23 cellular contexts compared by ENCODE assay signal in the genomic region with DNA sequence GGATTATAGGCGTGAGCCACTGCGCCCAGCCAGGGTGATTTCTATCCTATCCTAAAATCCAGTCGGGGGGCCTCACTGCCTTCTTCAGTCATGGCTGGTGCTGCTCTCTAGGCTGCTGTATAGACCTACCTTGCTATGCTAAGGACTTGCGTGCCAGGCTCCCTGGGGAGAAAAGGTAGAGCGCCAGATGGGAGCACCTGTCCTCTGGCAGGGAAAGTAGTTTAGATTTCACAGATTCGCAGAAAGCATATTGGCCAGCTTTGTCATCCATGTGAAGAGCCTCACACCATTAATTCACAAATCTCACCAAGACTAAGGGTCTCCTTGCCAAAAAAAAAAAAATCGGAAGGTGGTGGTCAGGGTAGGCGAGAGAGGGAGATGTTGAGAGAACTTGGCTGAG.
DNase-seq lines count a peak whose midpoint lies in the region; ATAC-seq and TF ChIP-seq lines count a peak whose summit lies in the region.
"Had no signal": no experiment of that assay in that cellular context is flagged by ENCODE, and none has a peak within 500 bp of the region (broad histone marks: within the 10 kb centered on the region; RNA-seq: fewer than 3 reads in every experiment).

No MANE protein-coding gene starts in this region.

- ATAC-seq in T-helper 17 cell (no peak), HG02885 (IDR thresholded peaks at IDR 0.05; ENCODE audit: poor library complexity, unreplicated experiment) (no peak)
- ATAC-seq: Panc1, T-cell had no signal

- no peaks in the 10 kb centered on the region for H3K27me3 ChIP-seq in neural cell (ENCODE audit: insufficient read depth, low read depth, low read length)
- H3K27me3 ChIP-seq: BLaER1 had no signal

- H4K20me1 ChIP-seq in neural cell (ENCODE audit: insufficient read depth) = no peaks in the 10 kb centered on the region
- H4K20me1 ChIP-seq: BLaER1 had no signal

- H3K27me3 Mint-ChIP-seq in T-helper 17 cell = no peaks in the 10 kb centered on the region
- H3K27me3 Mint-ChIP-seq: CD4-positive, CD25-positive, alpha-beta regulatory T cell; T-cell had no signal

- no peak overlapping the region for H2AFZ ChIP-seq in neural cell (ENCODE audit: low read depth, low read length)

- H3K36me3 ChIP-seq in neural cell (ENCODE audit: insufficient read depth, low read length) = peaks cover 4% of the 10 kb centered on the region

- no peak overlapping the region for H3K4me3 Mint-ChIP-seq in T-helper 17 cell
- H3K4me3 Mint-ChIP-seq: CD4-positive, CD25-positive, alpha-beta regulatory T cell; T-cell had no signal

- H3K4me2 ChIP-seq in neural cell (ENCODE audit: low read length) = no peak overlapping the region
- H3K4me2 ChIP-seq: BLaER1 had no signal

- no peaks in the 10 kb centered on the region for H3K9me3 ChIP-seq in T-helper 17 cell (ENCODE audit: control insufficient read depth, low read length, poor library complexity, severe bottlenecking)
- no peaks in the 10 kb centered on the region for H3K9me3 ChIP-seq in neural cell (ENCODE audit: low read length)
- H3K9me3 ChIP-seq: BLaER1 had no signal

- H3K4me1 Mint-ChIP-seq in T-helper 17 cell = no peaks in the 10 kb centered on the region
- H3K4me1 Mint-ChIP-seq: T-cell had no signal

- H3K27ac ChIP-seq in neural cell (ENCODE audit: low read length) = no peak overlapping the region
- H3K27ac ChIP-seq: BLaER1, RWPE1 had no signal

- DNase-seq in NCI-H510A treated with DMSO at 0.1 percent for 48 hours (lab: John Stamatoyannopoulos, UW) = peak; percentile 16
- DNase-seq in NCI-H510A (lab: John Stamatoyannopoulos, UW) = no peak
- DNase-seq in NCI-H2171 treated with DMSO at 0.1 percent for 48 hours (lab: John Stamatoyannopoulos, UW) = peak; percentile 98
- no peak for DNase-seq in T-helper 17 cell
- DNase-seq in cortex of kidney (lab: John Stamatoyannopoulos, UW) = no peak
- no peak for DNase-seq in NCI-H2029 (lab: John Stamatoyannopoulos, UW)
- DNase-seq: CD4-positive, CD25-positive, alpha-beta regulatory T cell; DMS153; DND-41; KBM-7; MV-4-11; NCI-H1105; NCI-H1436 treated with DMSO at 0.1 percent for 48 hours; NCI-H2029 treated with DMSO at 0.1 percent for 48 hours; NCI-H2227 treated with DMSO at 0.1 percent for 48 hours; NCI-H524 treated with DMSO at 0.1 percent for 48 hours; SHP77; T-cell had no signal

- no peak overlapping the region for H3K9ac ChIP-seq in neural cell (ENCODE audit: low read length)
- H3K9ac ChIP-seq: BLaER1 had no signal

- H3K4me3 ChIP-seq in neural cell (ENCODE audit: low read length) = no peak overlapping the region
- H3K4me3 ChIP-seq: BLaER1 had no signal

- H3F3A ChIP-seq in neural cell (ENCODE audit: insufficient read depth, low read length, poor library complexity, severe bottlenecking) = no peaks in the 10 kb centered on the region

- no peak for TF ChIP-seq CTCF in neural cell (IDR thresholded peaks at IDR 0.05; ENCODE audit: poor library complexity, severe bottlenecking)

- H3K9me2 ChIP-seq in neural cell (ENCODE audit: insufficient read depth, low read length) = no peaks in the 10 kb centered on the region

- peak overlapping the region; percentile 54 for H3K27ac Mint-ChIP-seq in T-helper 17 cell
- H3K27ac Mint-ChIP-seq: CD4-positive, CD25-positive, alpha-beta regulatory T cell; T-cell had no signal

- peaks cover 9% of the 10 kb centered on the region for H3K36me3 Mint-ChIP-seq in T-helper 17 cell (ENCODE audit: low read depth)

- no peaks in the 10 kb centered on the region for H3K79me2 ChIP-seq in neural cell (replicated peaks; ENCODE audit: insufficient read depth, low read length)

- no peak for TF ChIP-seq EP300 in neural cell (conservative IDR thresholded peaks at IDR 0.05; ENCODE audit: poor library complexity, severe bottlenecking)

- TF ChIP-seq RAD21 in neural cell (conservative IDR thresholded peaks at IDR 0.05) = no peak

TF ChIP-seq in neural cell, 6 proteins besides CTCF, POLR2A, EP300 and RAD21:
- no peak for TF ChIP-seq TAF1 (IDR thresholded peaks at IDR 0.05; ENCODE audit: low read depth)
- TF ChIP-seq EZH2 (IDR thresholded peaks at IDR 0.05; ENCODE audit: borderline replicate concordance, insufficient read depth, low read length, poor library complexity, severe bottlenecking) = no peak
- peak; percentile 14 for TF ChIP-seq POLR2AphosphoS5 (IDR thresholded peaks at IDR 0.05)
- TF ChIP-seq, protein P1, sequence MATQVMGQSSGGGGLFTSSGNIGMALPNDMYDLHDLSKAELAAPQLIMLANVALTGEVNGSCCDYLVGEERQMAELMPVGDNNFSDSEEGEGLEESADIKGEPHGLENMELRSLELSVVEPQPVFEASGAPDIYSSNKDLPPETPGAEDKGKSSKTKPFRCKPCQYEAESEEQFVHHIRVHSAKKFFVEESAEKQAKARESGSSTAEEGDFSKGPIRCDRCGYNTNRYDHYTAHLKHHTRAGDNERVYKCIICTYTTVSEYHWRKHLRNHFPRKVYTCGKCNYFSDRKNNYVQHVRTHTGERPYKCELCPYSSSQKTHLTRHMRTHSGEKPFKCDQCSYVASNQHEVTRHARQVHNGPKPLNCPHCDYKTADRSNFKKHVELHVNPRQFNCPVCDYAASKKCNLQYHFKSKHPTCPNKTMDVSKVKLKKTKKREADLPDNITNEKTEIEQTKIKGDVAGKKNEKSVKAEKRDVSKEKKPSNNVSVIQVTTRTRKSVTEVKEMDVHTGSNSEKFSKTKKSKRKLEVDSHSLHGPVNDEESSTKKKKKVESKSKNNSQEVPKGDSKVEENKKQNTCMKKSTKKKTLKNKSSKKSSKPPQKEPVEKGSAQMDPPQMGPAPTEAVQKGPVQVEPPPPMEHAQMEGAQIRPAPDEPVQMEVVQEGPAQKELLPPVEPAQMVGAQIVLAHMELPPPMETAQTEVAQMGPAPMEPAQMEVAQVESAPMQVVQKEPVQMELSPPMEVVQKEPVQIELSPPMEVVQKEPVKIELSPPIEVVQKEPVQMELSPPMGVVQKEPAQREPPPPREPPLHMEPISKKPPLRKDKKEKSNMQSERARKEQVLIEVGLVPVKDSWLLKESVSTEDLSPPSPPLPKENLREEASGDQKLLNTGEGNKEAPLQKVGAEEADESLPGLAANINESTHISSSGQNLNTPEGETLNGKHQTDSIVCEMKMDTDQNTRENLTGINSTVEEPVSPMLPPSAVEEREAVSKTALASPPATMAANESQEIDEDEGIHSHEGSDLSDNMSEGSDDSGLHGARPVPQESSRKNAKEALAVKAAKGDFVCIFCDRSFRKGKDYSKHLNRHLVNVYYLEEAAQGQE (IDR thresholded peaks at IDR 0.05; ENCODE audit: borderline replicate concordance) = no peak

Comparison
In these comparisons a context has a peak if more than half of its experiments do, and no peak if none do; other contexts are left out.
1. DNase-seq: peak in NCI-H510A treated with DMSO at 0.1 percent for 48 hours (single experiment) and NCI-H2171 treated with DMSO at 0.1 percent for 48 hours (single experiment); none in NCI-H510A (single experiment), T-helper 17 cell (0 of 3), cortex of kidney (single experiment) and NCI-H2029 (single experiment).